16 cellular contexts compared by ENCODE assay signal in the genomic region with DNA sequence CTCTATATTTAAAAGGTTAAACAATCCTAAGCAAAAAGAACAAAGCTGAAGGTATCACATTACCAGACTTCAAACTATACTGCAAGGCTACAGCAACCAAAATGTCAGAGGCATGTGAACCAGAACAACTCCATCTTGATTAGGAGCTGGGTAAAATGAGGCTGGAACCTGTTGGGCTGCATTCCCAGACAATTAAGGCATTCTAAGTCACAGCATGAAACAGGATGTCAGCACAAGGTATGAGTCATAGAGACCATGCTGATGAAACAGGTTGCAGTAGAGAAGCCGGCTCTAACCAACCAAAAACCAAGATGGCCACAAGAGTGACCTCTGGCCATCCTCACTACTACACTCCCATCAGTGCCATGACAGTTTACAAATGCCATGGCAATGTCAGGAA.
DNase-seq lines count a peak whose midpoint lies in the region; ATAC-seq and TF ChIP-seq lines count a peak whose summit lies in the region.
"Had no signal": no experiment of that assay in that cellular context is flagged by ENCODE, and none has a peak within 500 bp of the region (broad histone marks: within the 10 kb centered on the region; RNA-seq: fewer than 3 reads in every experiment).

No MANE protein-coding gene starts in this region.

- ATAC-seq in activated CD8-positive, alpha-beta T cell treated with anti-CD3 and anti-CD28 coated beads for 36 hours, result no peak
- no peak for ATAC-seq in activated CD8-positive, alpha-beta T cell treated with anti-CD3 and anti-CD28 coated beads, Interleukin-2, amount 10 ng/mL, durations not matched to agents 7 days and 5 days
- ATAC-seq in activated naive CD4-positive, alpha-beta T cell treated with anti-CD3 and anti-CD28 coated beads, Interleukin-2, amount 50 U/mL, for 72 hours, result no peak
- ATAC-seq: left cardiac atrium had no signal

- intact Hi-C loops in activated CD8-positive, alpha-beta T cell treated with anti-CD3 and anti-CD28 coated beads for 36 hours (cut with micrococcal nuclease), result no loop called here
- intact Hi-C loops in PC-9 (cut with micrococcal nuclease; ENCODE audit: unreplicated experiment), result loop anchor here (5.0 kb wide), 1 partner anchor 126 kb away; no protein-coding TSS in a partner anchor

- H3K9me3 ChIP-seq in PC-9 (ENCODE audit: insufficient read depth, low read depth) (0 out of 2 replicates have a peak, but pooled peaks cover 5% of the 10 kb centered on the region), fibroblast of lung (ENCODE audit: control insufficient read depth, insufficient read depth, low read depth, low read length) (no peaks in the 10 kb centered on the region), Karpas-422 (ENCODE audit: low read length) (peaks cover 5% of the 10 kb centered on the region)
- H3K9me3 ChIP-seq: testis had no signal

- H3K4me1 ChIP-seq in PC-9 (replicated peaks; ENCODE audit: insufficient read depth) (peaks cover 12% of the 10 kb centered on the region), fibroblast of lung (ENCODE audit: control insufficient read depth, extremely low read depth, insufficient read depth, low read length) (no peaks in the 10 kb centered on the region), Karpas-422 (ENCODE audit: low read length) (no peaks in the 10 kb centered on the region)
- H3K4me1 ChIP-seq: testis had no signal

- POLR2A ChIA-PET in activated CD8-positive, alpha-beta T cell treated with anti-CD3 and anti-CD28 coated beads for 36 hours (lab: Charles Lee), result no interaction called here
- POLR2A ChIA-PET in activated CD8-positive, alpha-beta T cell treated with anti-CD3 and anti-CD28 coated beads, Interleukin-2, amount 10 ng/mL, durations not matched to agents 7 days and 5 days (lab: Charles Lee), result no interaction called here
- POLR2A ChIA-PET in PC-9 (lab: Charles Lee; ENCODE audit: unreplicated experiment), result interaction anchor here (0.6 kb wide), 1 partner anchor 64 kb away, joined by 18 read pairs; no protein-coding TSS in a partner anchor

- no peaks in the 10 kb centered on the region for H3K27me3 Mint-ChIP-seq in activated CD8-positive, alpha-beta T cell treated with anti-CD3 and anti-CD28 coated beads for 36 hours
- H3K27me3 Mint-ChIP-seq in activated CD8-positive, alpha-beta T cell treated with anti-CD3 and anti-CD28 coated beads, Interleukin-2, amount 10 ng/mL, durations not matched to agents 7 days and 5 days (ENCODE audit: low read depth), result no peaks in the 10 kb centered on the region
- H3K27me3 Mint-ChIP-seq in type B pancreatic cell, result no peaks in the 10 kb centered on the region

- H3K36me3 ChIP-seq in PC-9 (ENCODE audit: low read depth) (no peaks in the 10 kb centered on the region), fibroblast of lung (ENCODE audit: control insufficient read depth, insufficient read depth, low read length) (no peaks in the 10 kb centered on the region), Karpas-422 (ENCODE audit: insufficient read depth, low read length) (no peaks in the 10 kb centered on the region)

- H3K4me1 Mint-ChIP-seq in activated CD8-positive, alpha-beta T cell treated with anti-CD3 and anti-CD28 coated beads for 36 hours (ENCODE audit: low read depth), result no peaks in the 10 kb centered on the region
- no peaks in the 10 kb centered on the region for H3K4me1 Mint-ChIP-seq in activated CD8-positive, alpha-beta T cell treated with anti-CD3 and anti-CD28 coated beads, Interleukin-2, amount 10 ng/mL, durations not matched to agents 7 days and 5 days (ENCODE audit: low read depth)
- H3K4me1 Mint-ChIP-seq in type B pancreatic cell (ENCODE audit: unreplicated experiment), result no peaks in the 10 kb centered on the region

- H3K4me2 ChIP-seq in PC-9 (0 out of 2 replicates have a peak overlapping the region, but pooled peaks have one; percentile 2), fibroblast of lung (ENCODE audit: extremely low read depth, insufficient read depth, low read length) (no peak overlapping the region), Karpas-422 (ENCODE audit: low read depth, low read length, poor library complexity, severe bottlenecking) (no peak overlapping the region)

- DNase-seq in activated CD8-positive, alpha-beta T cell treated with anti-CD3 and anti-CD28 coated beads for 36 hours, result peak; percentile 2
- DNase-seq in activated CD8-positive, alpha-beta T cell treated with anti-CD3 and anti-CD28 coated beads, Interleukin-2, amount 10 ng/mL, durations not matched to agents 7 days and 5 days, result no peak
- DNase-seq in PC-9 (peak; percentile 75 to 82), fibroblast of lung (ENCODE audit: low read depth in 2 of 2) (peak; percentile 67 to 92), type B pancreatic cell (ENCODE audit: extremely low spot score, unreplicated experiment) (no peak), 8988T (no peak), Karpas-422 (no peak)
- no peak for DNase-seq in activated naive CD4-positive, alpha-beta T cell treated with anti-CD3 and anti-CD28 coated beads, Interleukin-2, amount 50 U/mL, for 72 hours (ENCODE audit: low spot score in 2 of 2)
- DNase-seq: activated CD8-positive, alpha-beta memory T cell treated with anti-CD3 and anti-CD28 coated beads for 24 hours; amniotic stem cell; left cardiac atrium; NCI-H345; occipital lobe; stimulated activated CD4-positive, alpha-beta T cell treated with anti-CD3 and anti-CD28 coated beads, Interleukin-4, amount 100 ng/mL, for 4 hours; testis had no signal

- H3K27ac ChIP-seq in PC-9, result peak overlapping the region; percentile 71
- no peak overlapping the region for H3K27ac ChIP-seq in fibroblast of lung (ENCODE audit: insufficient read depth, low read length)
- H3K27ac ChIP-seq in Karpas-422 (ENCODE audit: low read length), result no peak overlapping the region
- H3K27ac ChIP-seq: testis had no signal

- H3K4me3 ChIP-seq in PC-9, result no peak overlapping the region
- no peak overlapping the region for H3K4me3 ChIP-seq in fibroblast of lung (replicated peaks in 1 of 4; ENCODE audit: control extremely low read depth in 1 of 4, insufficient read depth in 1 of 4, low read depth in 3 of 4, low read length in 4 of 4)
- no peak overlapping the region for H3K4me3 ChIP-seq in Karpas-422 (ENCODE audit: low read length)
- H3K4me3 ChIP-seq: testis had no signal

- H3K9ac ChIP-seq in fibroblast of lung (ENCODE audit: insufficient read depth, low read length), result no peak overlapping the region
- H3K9ac ChIP-seq in Karpas-422 (ENCODE audit: low read length), result no peak overlapping the region

- H3K27ac Mint-ChIP-seq in activated CD8-positive, alpha-beta T cell treated with anti-CD3 and anti-CD28 coated beads for 36 hours, result no peak overlapping the region
- no peak overlapping the region for H3K27ac Mint-ChIP-seq in activated CD8-positive, alpha-beta T cell treated with anti-CD3 and anti-CD28 coated beads, Interleukin-2, amount 10 ng/mL, durations not matched to agents 7 days and 5 days
- H3K27ac Mint-ChIP-seq in type B pancreatic cell, result peak overlapping the region; percentile 35
- H3K27ac Mint-ChIP-seq in activated naive CD4-positive, alpha-beta T cell treated with anti-CD3 and anti-CD28 coated beads, Interleukin-2, amount 50 U/mL, for 72 hours, result no peak overlapping the region
- H3K27ac Mint-ChIP-seq: T-helper 1 cell treated with Interleukin-12 subunit alpha and Interleukin-12 subunit beta and Interleukin-4 antibody, amounts not matched to agents 30 μg/mL and 1 μg/mL, for 36 hours had no signal

- no peaks in the 10 kb centered on the region for H3K79me2 ChIP-seq in PC-9 (ENCODE audit: low read depth)
- no peaks in the 10 kb centered on the region for H3K79me2 ChIP-seq in fibroblast of lung (ENCODE audit: control insufficient read depth, insufficient read depth, low read length)
- no peaks in the 10 kb centered on the region for H3K79me2 ChIP-seq in Karpas-422 (ENCODE audit: low read length)

- H3K27me3 ChIP-seq in PC-9 (ENCODE audit: insufficient read depth, low read depth) (no peaks in the 10 kb centered on the region), fibroblast of lung (ENCODE audit: control insufficient read depth, insufficient read depth, low read length) (no peaks in the 10 kb centered on the region), Karpas-422 (ENCODE audit: low read length) (no peaks in the 10 kb centered on the region)
- H3K27me3 ChIP-seq: testis had no signal

- H3F3A ChIP-seq in PC-9 (ENCODE audit: insufficient read depth, low read depth), result no peaks in the 10 kb centered on the region

- H2AFZ ChIP-seq in PC-9, result peak overlapping the region; percentile 44; the same call in 1 of the 2 replicates
- H2AFZ ChIP-seq in fibroblast of lung (ENCODE audit: low read length), result no peak overlapping the region
- no peak overlapping the region for H2AFZ ChIP-seq in Karpas-422 (ENCODE audit: low read length)

- peaks cover 3% of the 10 kb centered on the region for H3K9me3 Mint-ChIP-seq in activated CD8-positive, alpha-beta T cell treated with anti-CD3 and anti-CD28 coated beads for 36 hours
- H3K9me3 Mint-ChIP-seq in activated CD8-positive, alpha-beta T cell treated with anti-CD3 and anti-CD28 coated beads, Interleukin-2, amount 10 ng/mL, durations not matched to agents 7 days and 5 days (ENCODE audit: insufficient read depth), result no peaks in the 10 kb centered on the region
- H3K9me3 Mint-ChIP-seq in type B pancreatic cell, result peaks cover 7% of the 10 kb centered on the region
- H3K9me3 Mint-ChIP-seq in activated naive CD4-positive, alpha-beta T cell treated with anti-CD3 and anti-CD28 coated beads, Interleukin-2, amount 50 U/mL, for 72 hours, result peaks cover 5 to 7% of the 10 kb centered on the region in 2 donors
- H3K9me3 Mint-ChIP-seq: T-helper 1 cell treated with Interleukin-12 subunit alpha and Interleukin-12 subunit beta and Interleukin-4 antibody, amounts not matched to agents 30 μg/mL and 1 μg/mL, for 36 hours had no signal

- no peak overlapping the region for H3K4me3 Mint-ChIP-seq in activated CD8-positive, alpha-beta T cell treated with anti-CD3 and anti-CD28 coated beads for 36 hours
- no peak overlapping the region for H3K4me3 Mint-ChIP-seq in activated CD8-positive, alpha-beta T cell treated with anti-CD3 and anti-CD28 coated beads, Interleukin-2, amount 10 ng/mL, durations not matched to agents 7 days and 5 days
- no peak overlapping the region for H3K4me3 Mint-ChIP-seq in type B pancreatic cell
- H3K4me3 Mint-ChIP-seq: T-helper 1 cell treated with Interleukin-12 subunit alpha and Interleukin-12 subunit beta and Interleukin-4 antibody, amounts not matched to agents 30 μg/mL and 1 μg/mL, for 36 hours had no signal

- no peaks in the 10 kb centered on the region; the same call in 1 of the 2 replicates for H3K9me2 ChIP-seq in PC-9 (ENCODE audit: insufficient read depth)
- no peaks in the 10 kb centered on the region for H3K9me2 ChIP-seq in Karpas-422 (replicated peaks; ENCODE audit: insufficient read depth, low read length)

- H3K36me3 Mint-ChIP-seq in activated CD8-positive, alpha-beta T cell treated with anti-CD3 and anti-CD28 coated beads for 36 hours (ENCODE audit: low read depth), result no peaks in the 10 kb centered on the region
- no peaks in the 10 kb centered on the region for H3K36me3 Mint-ChIP-seq in activated CD8-positive, alpha-beta T cell treated with anti-CD3 and anti-CD28 coated beads, Interleukin-2, amount 10 ng/mL, durations not matched to agents 7 days and 5 days (ENCODE audit: low read depth)
- H3K36me3 Mint-ChIP-seq in type B pancreatic cell, result no peaks in the 10 kb centered on the region
- H3K36me3 Mint-ChIP-seq in activated naive CD4-positive, alpha-beta T cell treated with anti-CD3 and anti-CD28 coated beads, Interleukin-2, amount 50 U/mL, for 72 hours, result no peaks in the 10 kb centered on the region

- no peaks in the 10 kb centered on the region for H4K20me1 ChIP-seq in PC-9 (ENCODE audit: insufficient read depth)
- no peaks in the 10 kb centered on the region for H4K20me1 ChIP-seq in fibroblast of lung (ENCODE audit: control insufficient read depth, extremely low read depth, insufficient read depth, low read length)
- no peaks in the 10 kb centered on the region for H4K20me1 ChIP-seq in Karpas-422 (ENCODE audit: insufficient read depth, low read depth, low read length)

- no peak for TF ChIP-seq CTCF in activated CD8-positive, alpha-beta T cell treated with anti-CD3 and anti-CD28 coated beads for 36 hours (IDR thresholded peaks at IDR 0.05)
- TF ChIP-seq CTCF in PC-9 (conservative IDR thresholded peaks at IDR 0.05) (no peak), fibroblast of lung (conservative IDR thresholded peaks at IDR 0.05 in 1 of 2, IDR thresholded peaks at IDR 0.05 in 1 of 2; ENCODE audit: low read depth in 1 of 2, low read length in 2 of 2) (no peak), type B pancreatic cell (conservative IDR thresholded peaks at IDR 0.05) (no peak)

- CTCF ChIA-PET in activated CD8-positive, alpha-beta T cell treated with anti-CD3 and anti-CD28 coated beads for 36 hours (lab: Charles Lee), result no interaction called here
- CTCF ChIA-PET in activated CD8-positive, alpha-beta T cell treated with anti-CD3 and anti-CD28 coated beads, Interleukin-2, amount 10 ng/mL, durations not matched to agents 7 days and 5 days (lab: Charles Lee), result no interaction called here
- CTCF ChIA-PET in PC-9 (lab: Charles Lee), result no interaction called here

- no TSS peak for BruUV-seq in PC-9 (replicated peaks; lab: Mats Ljungman, UMichigan)

Comparison
In these comparisons a context has a peak if more than half of its experiments do, and no peak if none do; other contexts are left out.
1. DNase-seq: peak in activated CD8-positive, alpha-beta T cell treated with anti-CD3 and anti-CD28 coated beads for 36 hours (single experiment), PC-9 (2 of 2) and fibroblast of lung (2 of 2); none in activated CD8-positive, alpha-beta T cell treated with anti-CD3 and anti-CD28 coated beads, Interleukin-2, amount 10 ng/mL, durations not matched to agents 7 days and 5 days (single experiment), type B pancreatic cell (single experiment), activated naive CD4-positive, alpha-beta T cell treated with anti-CD3 and anti-CD28 coated beads, Interleukin-2, amount 50 U/mL, for 72 hours (0 of 2), 8988T (single experiment) and Karpas-422 (single experiment).